ENCODE assay signal across 13 cellular contexts in the genomic region with DNA sequence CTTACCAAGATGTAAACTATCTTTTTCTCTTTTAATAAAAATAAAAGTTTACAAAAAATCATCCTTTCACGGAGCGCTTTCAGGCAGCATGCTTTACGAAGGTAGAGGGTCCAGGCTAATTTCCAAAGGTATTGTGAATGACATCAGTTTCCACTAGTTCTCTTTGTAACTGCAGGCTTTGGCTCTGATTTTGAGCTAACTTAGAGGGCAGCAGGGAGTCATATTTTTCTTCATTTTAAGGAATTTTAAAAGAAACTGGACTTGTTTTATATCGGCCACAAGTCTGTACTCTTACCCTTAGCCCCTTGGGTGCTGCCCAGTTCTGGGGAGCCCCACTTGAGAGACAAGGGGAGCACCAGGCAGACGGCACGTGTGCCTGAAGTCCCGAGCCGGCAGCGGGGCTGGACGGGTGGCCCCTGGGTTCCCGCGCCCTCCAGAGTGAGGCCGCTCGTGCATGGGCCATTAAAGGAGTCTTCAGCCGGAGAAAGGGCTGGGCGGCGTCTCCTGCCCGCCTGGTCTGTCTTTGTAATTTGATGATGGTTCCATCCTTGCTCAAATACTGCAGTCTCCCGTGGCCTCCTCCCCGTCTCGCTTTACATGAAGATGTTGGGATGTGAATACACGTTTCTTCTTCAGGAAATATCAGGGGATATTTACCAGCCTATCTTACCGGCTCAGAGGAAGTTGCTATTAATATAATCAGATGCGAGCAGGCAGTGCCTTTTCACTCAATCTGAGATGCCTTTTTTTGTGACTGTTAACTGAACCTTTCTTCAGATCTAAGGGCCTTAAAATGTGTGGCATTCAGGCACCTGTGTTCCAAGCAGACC.
DNase-seq lines count a peak whose midpoint lies in the region; ATAC-seq and TF ChIP-seq lines count a peak whose summit lies in the region.
"Had no signal": no experiment of that assay in that cellular context is flagged by ENCODE, and none has a peak within 500 bp of the region (broad histone marks: within the 10 kb centered on the region; RNA-seq: fewer than 3 reads in every experiment).

No MANE protein-coding gene starts in this region.

- no peak overlapping the region for H2AFZ ChIP-seq in smooth muscle cell (ENCODE audit: low read depth)
- H2AFZ ChIP-seq: hepatocyte had no signal

- H3K4me3 ChIP-seq in endodermal cell (ENCODE audit: low read length) (no peak overlapping the region), smooth muscle cell (no peak overlapping the region)
- H3K4me3 ChIP-seq: hepatocyte had no signal

- DNase-seq in activated CD8-positive, alpha-beta memory T cell treated with anti-CD3 and anti-CD28 coated beads, Interleukin-2, amount 10 ng/mL, durations not matched to agents 7 days and 5 days = no peak
- no peak for DNase-seq in activated CD8-positive, alpha-beta memory T cell treated with anti-CD3 and anti-CD28 coated beads, Interleukin-2, amount 50 U/mL, for 48 hours
- DNase-seq in SK-N-DZ (ENCODE audit: low spot score) = peak; percentile 23
- DNase-seq in endodermal cell = peak; percentile 67
- no peak for DNase-seq in smooth muscle cell (lab: John Stamatoyannopoulos, UW; ENCODE audit: unreplicated experiment)
- DNase-seq in CD14-positive monocyte (ENCODE audit: low spot score) = no peak
- DNase-seq in NCI-H82 treated with DMSO at 0.1 percent for 48 hours (lab: John Stamatoyannopoulos, UW; ENCODE audit: unreplicated experiment) = no peak
- no peak for DNase-seq in stimulated activated CD4-positive, alpha-beta T cell treated with anti-CD3 and anti-CD28 coated beads, Interleukin-4, amount 100 ng/mL, for 1 hour
- DNase-seq: activated CD4-positive, alpha-beta T cell treated with anti-CD3 and anti-CD28 coated beads for 4 hours; activated naive CD4-positive, alpha-beta T cell treated with anti-CD3 and anti-CD28 coated beads, Interleukin-2, amount 50 U/mL, for 16 hours; NCI-H82 had no signal

- TF ChIP-seq CTCF in endodermal cell (conservative IDR thresholded peaks at IDR 0.05) (peak; percentile 10), smooth muscle cell (IDR thresholded peaks at IDR 0.05; ENCODE audit: borderline replicate concordance, insufficient read depth, poor library complexity, severe bottlenecking) (no peak), CD14-positive monocyte (IDR thresholded peaks at IDR 0.05) (no peak)

- no peaks in the 10 kb centered on the region for H3K79me2 ChIP-seq in smooth muscle cell (ENCODE audit: low read depth)
- H3K79me2 ChIP-seq: hepatocyte had no signal

- peaks cover 31% of the 10 kb centered on the region for H3K4me1 Mint-ChIP-seq in activated CD8-positive, alpha-beta memory T cell treated with anti-CD3 and anti-CD28 coated beads, Interleukin-2, amount 10 ng/mL, durations not matched to agents 7 days and 5 days
- H3K4me1 Mint-ChIP-seq in endodermal cell (peaks cover 15% of the 10 kb centered on the region), CD14-positive monocyte (peaks cover 18% of the 10 kb centered on the region)

- H3K4me2 ChIP-seq in smooth muscle cell = peak overlapping the region; percentile 63
- H3K4me2 ChIP-seq: hepatocyte had no signal

- H3K9me3 Mint-ChIP-seq in activated CD8-positive, alpha-beta memory T cell treated with anti-CD3 and anti-CD28 coated beads, Interleukin-2, amount 10 ng/mL, durations not matched to agents 7 days and 5 days (ENCODE audit: low read depth) = no peaks in the 10 kb centered on the region
- H3K9me3 Mint-ChIP-seq in endodermal cell (no peaks in the 10 kb centered on the region), CD14-positive monocyte (no peaks in the 10 kb centered on the region)
- H3K9me3 Mint-ChIP-seq: mesothelial cell of epicardium had no signal

- H3K9ac ChIP-seq in endodermal cell (ENCODE audit: extremely low read depth, low read length, poor library complexity, severe bottlenecking) = no peak overlapping the region
- no peak overlapping the region for H3K9ac ChIP-seq in smooth muscle cell (ENCODE audit: low read depth)

- H4K20me1 ChIP-seq in smooth muscle cell (ENCODE audit: low read depth) = no peaks in the 10 kb centered on the region

- CTCF ChIA-PET in activated CD8-positive, alpha-beta memory T cell treated with anti-CD3 and anti-CD28 coated beads, Interleukin-2, amount 10 ng/mL, durations not matched to agents 7 days and 5 days (lab: Charles Lee) = interaction anchor here (0.7 kb wide), 1 partner anchor 423 kb away, joined by 4 read pairs; no protein-coding TSS in a partner anchor

- H3K36me3 ChIP-seq in endodermal cell (ENCODE audit: control insufficient read depth, insufficient read depth, low read length) (peaks cover 11% of the 10 kb centered on the region), smooth muscle cell (ENCODE audit: low read depth) (no peaks in the 10 kb centered on the region)

- H3K4me1 ChIP-seq in endodermal cell (ENCODE audit: control insufficient read depth, insufficient read depth, low read length) (peaks cover 5% of the 10 kb centered on the region), smooth muscle cell (ENCODE audit: low read depth) (peaks cover 11% of the 10 kb centered on the region)

- no peak for ATAC-seq in activated CD8-positive, alpha-beta memory T cell treated with anti-CD3 and anti-CD28 coated beads, Interleukin-2, amount 10 ng/mL, durations not matched to agents 7 days and 5 days

- WGBS in endodermal cell (ENCODE audit: insufficient coverage in 1 of 2, insufficient read length in 1 of 2), 2 experiments = 58 to 64% methylated on average over 19 to 24 of the region's 24 CpGs
- WGBS in smooth muscle cell (ENCODE audit: low lambda C conversion rate) = 65% methylated on average over 24 of the region's 24 CpGs

- H3K27me3 Mint-ChIP-seq in activated CD8-positive, alpha-beta memory T cell treated with anti-CD3 and anti-CD28 coated beads, Interleukin-2, amount 10 ng/mL, durations not matched to agents 7 days and 5 days = peaks cover 3% of the 10 kb centered on the region
- no peaks in the 10 kb centered on the region for H3K27me3 Mint-ChIP-seq in endodermal cell (ENCODE audit: insufficient read depth)
- H3K27me3 Mint-ChIP-seq in CD14-positive monocyte (ENCODE audit: low read depth in 3 of 3) = peaks cover 5 to 22% (median 12%) of the 10 kb centered on the region in 3 donors

- peak overlapping the region; percentile 58 for H3K27ac ChIP-seq in endodermal cell (ENCODE audit: low read depth, low read length)
- no peak overlapping the region for H3K27ac ChIP-seq in smooth muscle cell (ENCODE audit: low read depth)
- H3K27ac ChIP-seq: hepatocyte had no signal

- peak overlapping the region; percentile 47 for H3K4me3 Mint-ChIP-seq in activated CD8-positive, alpha-beta memory T cell treated with anti-CD3 and anti-CD28 coated beads, Interleukin-2, amount 10 ng/mL, durations not matched to agents 7 days and 5 days
- H3K4me3 Mint-ChIP-seq in endodermal cell (no peak overlapping the region), CD14-positive monocyte (peak overlapping the region in 1 of 2 donors; percentile 62)
- H3K4me3 Mint-ChIP-seq: mesothelial cell of epicardium had no signal

- no peaks in the 10 kb centered on the region for H3K36me3 Mint-ChIP-seq in activated CD8-positive, alpha-beta memory T cell treated with anti-CD3 and anti-CD28 coated beads, Interleukin-2, amount 10 ng/mL, durations not matched to agents 7 days and 5 days
- H3K36me3 Mint-ChIP-seq in endodermal cell (ENCODE audit: low read depth) = peaks cover 21% of the 10 kb centered on the region
- peaks cover 0 to 7% of the 10 kb centered on the region in 2 donors for H3K36me3 Mint-ChIP-seq in CD14-positive monocyte

- H3F3A ChIP-seq in smooth muscle cell (ENCODE audit: low read depth) = no peaks in the 10 kb centered on the region

- H3K27me3 ChIP-seq in endodermal cell (ENCODE audit: control insufficient read depth, insufficient read depth, low read length, poor library complexity, severe bottlenecking) = no peaks in the 10 kb centered on the region
- H3K27me3 ChIP-seq in smooth muscle cell (ENCODE audit: low read depth) = no peaks in the 10 kb centered on the region
- H3K27me3 ChIP-seq: hepatocyte had no signal

- H3K9me3 ChIP-seq in endodermal cell (ENCODE audit: control insufficient read depth, low read length) (no peaks in the 10 kb centered on the region), smooth muscle cell (replicated peaks; ENCODE audit: low read depth) (no peaks in the 10 kb centered on the region)

- H3K27ac Mint-ChIP-seq in activated CD8-positive, alpha-beta memory T cell treated with anti-CD3 and anti-CD28 coated beads, Interleukin-2, amount 10 ng/mL, durations not matched to agents 7 days and 5 days = no peak overlapping the region
- no peak overlapping the region for H3K27ac Mint-ChIP-seq in endodermal cell
- H3K27ac Mint-ChIP-seq in CD14-positive monocyte = no peak overlapping the region
- H3K27ac Mint-ChIP-seq: mesothelial cell of epicardium had no signal

- intact Hi-C loops in CD14-positive monocyte (cut with micrococcal nuclease) = loop anchor here in 1 of 2 donors (10.0 kb wide), 1 partner anchor 866 kb away; no protein-coding TSS in a partner anchor

Comparison
In these comparisons a context has a peak if more than half of its experiments do, and no peak if none do; other contexts are left out.
1. DNase-seq: peak in SK-N-DZ (single experiment) and endodermal cell (single experiment); none in activated CD8-positive, alpha-beta memory T cell treated with anti-CD3 and anti-CD28 coated beads, Interleukin-2, amount 10 ng/mL, durations not matched to agents 7 days and 5 days (single experiment), activated CD8-positive, alpha-beta memory T cell treated with anti-CD3 and anti-CD28 coated beads, Interleukin-2, amount 50 U/mL, for 48 hours (single experiment), smooth muscle cell (single experiment), CD14-positive monocyte (single experiment), NCI-H82 treated with DMSO at 0.1 percent for 48 hours (single experiment) and stimulated activated CD4-positive, alpha-beta T cell treated with anti-CD3 and anti-CD28 coated beads, Interleukin-4, amount 100 ng/mL, for 1 hour (single experiment).